ENCODE assay signal across 21 cellular contexts in the genomic region with DNA sequence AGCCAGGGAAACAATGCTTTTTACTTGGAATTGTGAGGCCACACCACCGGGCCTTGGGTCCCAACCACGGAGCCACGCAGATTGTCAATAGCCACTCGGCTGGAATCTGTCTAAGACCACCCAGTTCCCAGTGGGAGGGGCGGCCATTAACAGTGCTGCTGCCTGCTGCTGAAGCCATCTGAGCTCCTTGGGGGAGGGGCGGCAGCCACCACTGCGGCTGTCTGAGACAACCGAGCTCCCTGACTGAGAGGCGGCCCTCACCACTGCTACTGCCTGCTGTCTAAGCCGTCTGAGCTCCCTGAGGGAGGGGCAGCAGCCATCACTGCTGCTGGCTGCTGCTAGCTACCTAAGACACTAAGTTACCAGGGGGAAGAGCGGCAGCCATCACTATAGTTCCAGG.
DNase-seq lines count a peak whose midpoint lies in the region; ATAC-seq, FAIRE-seq and TF ChIP-seq lines count a peak whose summit lies in the region.
"Had no signal": no experiment of that assay in that cellular context is flagged by ENCODE, and none has a peak within 500 bp of the region (broad histone marks: within the 10 kb centered on the region; RNA-seq: fewer than 3 reads in every experiment).

No MANE protein-coding gene starts in this region.

- H3K9me3 ChIP-seq in K562 (replicated peaks; ENCODE audit: control insufficient read depth, insufficient read depth, low read depth, low read length) (no peaks in the 10 kb centered on the region), vagina (no peaks in the 10 kb centered on the region)

- no peak overlapping the region for H3K9ac ChIP-seq in K562 (ENCODE audit: insufficient read depth in 1 of 2, low read depth in 2 of 2, low read length in 2 of 2)
- H3K9ac ChIP-seq: GM23248, KMS-11 had no signal

- no TSS peak for BruUV-seq in K562 (replicated peaks; lab: Mats Ljungman, UMichigan)

- WGBS in K562 (ENCODE audit: insufficient coverage, low coverage, missing lambda C conversion rate), result 0% methylated on average over 11 of the region's 11 CpGs

- no peak for TF ChIP-seq EP300 in K562 (IDR thresholded peaks at IDR 0.05; ENCODE audit: low read length)

- no peak overlapping the region; the same call in 1 of the 2 replicates for H3K4me2 ChIP-seq in K562 (ENCODE audit: insufficient read depth, low read length)
- H3K4me2 ChIP-seq: KMS-11 had no signal

- H4K20me1 ChIP-seq in K562 (replicated peaks; ENCODE audit: control insufficient read depth, insufficient read depth, low read length), result no peaks in the 10 kb centered on the region

- intact Hi-C loops in K562 (cut with micrococcal nuclease), result no loop called here
- intact Hi-C loops in vagina (cut with DNase I), result no loop called here

- H3K79me2 ChIP-seq in K562 (ENCODE audit: control insufficient read depth, insufficient read depth, low read length), result no peaks in the 10 kb centered on the region

- H3K4me1 ChIP-seq in K562 (replicated peaks in 1 of 2; ENCODE audit: control insufficient read depth in 2 of 2, insufficient read depth in 2 of 2, low read length in 2 of 2), result peaks cover 0 to 5% of the 10 kb centered on the region in 2 experiments; a peak in 1 of 5 replicates
- no peaks in the 10 kb centered on the region for H3K4me1 ChIP-seq in vagina

- ATAC-seq in K562 (peak; percentile 63), GM19023 (IDR thresholded peaks at IDR 0.05; ENCODE audit: unreplicated experiment) (no peak)
- ATAC-seq: GM12878, Right ventricle myocardium inferior had no signal

- TF ChIP-seq POLR2A in K562 (conservative IDR thresholded peaks at IDR 0.05), result no peak
- no peak for TF ChIP-seq POLR2A in vagina (IDR thresholded peaks at IDR 0.05)

- POLR2A ChIA-PET in K562 (lab: Yijun Ruan, JAX), result no interaction called here

- TF ChIP-seq CTCF in K562 (IDR thresholded peaks at IDR 0.05 in 2 of 3, conservative IDR thresholded peaks at IDR 0.05 in 1 of 3; ENCODE audit: insufficient read depth in 2 of 3, low read depth in 1 of 3, low read length in 3 of 3) (no peak), vagina (IDR thresholded peaks at IDR 0.05) (no peak)

- no peak for FAIRE-seq in K562 (lab: Jason Lieb, UNC)
- FAIRE-seq: GM12878, HTR-8/SVneo, RCC 7860 had no signal

- DNase-seq in NCI-H82 (lab: John Stamatoyannopoulos, UW) (peak; percentile 75), K562 (ENCODE audit: extremely low read depth in 1 of 4, low spot score in 3 of 4) (no peak), left kidney (ENCODE audit: low read depth, low spot score) (peak; percentile 58), vagina (ENCODE audit: extremely low spot score in 2 of 2) (no peak), DMS114 treated with DMSO at 0.1 percent for 48 hours (lab: John Stamatoyannopoulos, UW; ENCODE audit: unreplicated experiment) (no peak), SHP77 treated with DMSO at 0.1 percent for 48 hours (lab: John Stamatoyannopoulos, UW) (no peak)
- DNase-seq: CD4-positive, CD25-positive, alpha-beta regulatory T cell; DMS79 treated with DMSO at 0.1 percent for 48 hours; GM23248; HCEC 1CT; NCI-H1092 treated with DMSO at 0.1 percent for 48 hours; NCI-H146; NCI-H2029; NCI-H748 treated with DMSO at 0.1 percent for 48 hours; OCI-M1 had no signal

- peak overlapping the region; percentile 48 for H2AFZ ChIP-seq in K562 (ENCODE audit: low read depth, low read length)
- H2AFZ ChIP-seq: GM23248 had no signal

- H3K4me3 ChIP-seq in K562 (no peak overlapping the region), vagina (no peak overlapping the region)
- H3K4me3 ChIP-seq: GM12878, GM23248 had no signal

- H3K27me3 ChIP-seq in K562 (ENCODE audit: control insufficient read depth in 2 of 2, insufficient read depth in 2 of 2, low read length in 2 of 2), result peaks cover 0 to 23% of the 10 kb centered on the region in 2 experiments; a peak in 2 of 5 replicates
- no peaks in the 10 kb centered on the region for H3K27me3 ChIP-seq in vagina

- CTCF ChIA-PET in K562 (lab: Yijun Ruan, JAX; ENCODE audit: low intra/inter-chr PET ratio), result no interaction called here

- no peaks in the 10 kb centered on the region for H3K9me1 ChIP-seq in K562 (ENCODE audit: control insufficient read depth, insufficient read depth, low read length)

- no peaks in the 10 kb centered on the region for H3K36me3 ChIP-seq in K562 (ENCODE audit: control insufficient read depth, insufficient read depth, low read length)
- H3K36me3 ChIP-seq in vagina, result no peaks in the 10 kb centered on the region

- in situ Hi-C loops in K562 (cut with MboI), result loop anchor here (25.0 kb wide), 1 partner anchor 703 kb away; no protein-coding TSS in a partner anchor

- TF ChIP-seq RAD21 in K562 (CRISPR knock-in tag; conservative IDR thresholded peaks at IDR 0.05 in 1 of 2, IDR thresholded peaks at IDR 0.05 in 1 of 2), result no peak

- no peak overlapping the region for H3K27ac ChIP-seq in K562 (ENCODE audit: extremely low read depth, low read depth, low read length)
- H3K27ac ChIP-seq in vagina, result no peak overlapping the region
- H3K27ac ChIP-seq: GM23248, KMS-11 had no signal

TF ChIP-seq in K562, 482 proteins besides CTCF, POLR2A, EP300 and RAD21:
- no peak for TF ChIP-seq JUNB (CRISPR knock-in tag; conservative IDR thresholded peaks at IDR 0.05)
- TF ChIP-seq SRSF9 (IDR thresholded peaks at IDR 0.05; ENCODE audit: borderline replicate concordance, low read depth, low read length), result no peak
- no peak for TF ChIP-seq HEY1 (CRISPR knock-in tag; IDR thresholded peaks at IDR 0.05; ENCODE audit: borderline replicate concordance)
- no peak for TF ChIP-seq ARNT (IDR thresholded peaks at IDR 0.05)
- TF ChIP-seq SUPT5H (IDR thresholded peaks at IDR 0.05), result no peak
- TF ChIP-seq, protein P1, sequence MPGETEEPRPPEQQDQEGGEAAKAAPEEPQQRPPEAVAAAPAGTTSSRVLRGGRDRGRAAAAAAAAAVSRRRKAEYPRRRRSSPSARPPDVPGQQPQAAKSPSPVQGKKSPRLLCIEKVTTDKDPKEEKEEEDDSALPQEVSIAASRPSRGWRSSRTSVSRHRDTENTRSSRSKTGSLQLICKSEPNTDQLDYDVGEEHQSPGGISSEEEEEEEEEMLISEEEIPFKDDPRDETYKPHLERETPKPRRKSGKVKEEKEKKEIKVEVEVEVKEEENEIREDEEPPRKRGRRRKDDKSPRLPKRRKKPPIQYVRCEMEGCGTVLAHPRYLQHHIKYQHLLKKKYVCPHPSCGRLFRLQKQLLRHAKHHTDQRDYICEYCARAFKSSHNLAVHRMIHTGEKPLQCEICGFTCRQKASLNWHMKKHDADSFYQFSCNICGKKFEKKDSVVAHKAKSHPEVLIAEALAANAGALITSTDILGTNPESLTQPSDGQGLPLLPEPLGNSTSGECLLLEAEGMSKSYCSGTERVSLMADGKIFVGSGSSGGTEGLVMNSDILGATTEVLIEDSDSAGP (CRISPR knock-in tag; IDR thresholded peaks at IDR 0.05), result no peak
- TF ChIP-seq SP2 (IDR thresholded peaks at IDR 0.05; ENCODE audit: extremely low read depth, low read depth, low read length, poor library complexity, severe bottlenecking), result no peak
- TF ChIP-seq RBM14 (IDR thresholded peaks at IDR 0.05; ENCODE audit: borderline replicate concordance, insufficient read depth, low read depth, low read length), result no peak
- no peak for TF ChIP-seq XRCC3 (IDR thresholded peaks at IDR 0.05)
- TF ChIP-seq, protein P2, sequence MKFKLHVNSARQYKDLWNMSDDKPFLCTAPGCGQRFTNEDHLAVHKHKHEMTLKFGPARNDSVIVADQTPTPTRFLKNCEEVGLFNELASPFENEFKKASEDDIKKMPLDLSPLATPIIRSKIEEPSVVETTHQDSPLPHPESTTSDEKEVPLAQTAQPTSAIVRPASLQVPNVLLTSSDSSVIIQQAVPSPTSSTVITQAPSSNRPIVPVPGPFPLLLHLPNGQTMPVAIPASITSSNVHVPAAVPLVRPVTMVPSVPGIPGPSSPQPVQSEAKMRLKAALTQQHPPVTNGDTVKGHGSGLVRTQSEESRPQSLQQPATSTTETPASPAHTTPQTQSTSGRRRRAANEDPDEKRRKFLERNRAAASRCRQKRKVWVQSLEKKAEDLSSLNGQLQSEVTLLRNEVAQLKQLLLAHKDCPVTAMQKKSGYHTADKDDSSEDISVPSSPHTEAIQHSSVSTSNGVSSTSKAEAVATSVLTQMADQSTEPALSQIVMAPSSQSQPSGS (CRISPR knock-in tag; IDR thresholded peaks at IDR 0.05), result no peak
- no peak for TF ChIP-seq HDAC2 (IDR thresholded peaks at IDR 0.05)
- no peak for TF ChIP-seq NFE2L1 (tag; IDR thresholded peaks at IDR 0.05; ENCODE audit: borderline replicate concordance, low read depth)
- TF ChIP-seq KAT7 (CRISPR knock-in tag; IDR thresholded peaks at IDR 0.05; ENCODE audit: borderline replicate concordance), result no peak
- TF ChIP-seq, protein P3, sequence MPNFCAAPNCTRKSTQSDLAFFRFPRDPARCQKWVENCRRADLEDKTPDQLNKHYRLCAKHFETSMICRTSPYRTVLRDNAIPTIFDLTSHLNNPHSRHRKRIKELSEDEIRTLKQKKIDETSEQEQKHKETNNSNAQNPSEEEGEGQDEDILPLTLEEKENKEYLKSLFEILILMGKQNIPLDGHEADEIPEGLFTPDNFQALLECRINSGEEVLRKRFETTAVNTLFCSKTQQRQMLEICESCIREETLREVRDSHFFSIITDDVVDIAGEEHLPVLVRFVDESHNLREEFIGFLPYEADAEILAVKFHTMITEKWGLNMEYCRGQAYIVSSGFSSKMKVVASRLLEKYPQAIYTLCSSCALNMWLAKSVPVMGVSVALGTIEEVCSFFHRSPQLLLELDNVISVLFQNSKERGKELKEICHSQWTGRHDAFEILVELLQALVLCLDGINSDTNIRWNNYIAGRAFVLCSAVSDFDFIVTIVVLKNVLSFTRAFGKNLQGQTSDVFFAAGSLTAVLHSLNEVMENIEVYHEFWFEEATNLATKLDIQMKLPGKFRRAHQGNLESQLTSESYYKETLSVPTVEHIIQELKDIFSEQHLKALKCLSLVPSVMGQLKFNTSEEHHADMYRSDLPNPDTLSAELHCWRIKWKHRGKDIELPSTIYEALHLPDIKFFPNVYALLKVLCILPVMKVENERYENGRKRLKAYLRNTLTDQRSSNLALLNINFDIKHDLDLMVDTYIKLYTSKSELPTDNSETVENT (CRISPR knock-in tag; IDR thresholded peaks at IDR 0.05), result no peak
- TF ChIP-seq L3MBTL2 (IDR thresholded peaks at IDR 0.05), result no peak
- TF ChIP-seq IFI16 (CRISPR knock-in tag; IDR thresholded peaks at IDR 0.05), result no peak
- no peak for TF ChIP-seq DPF2 (IDR thresholded peaks at IDR 0.05)
- TF ChIP-seq CSDE1 (IDR thresholded peaks at IDR 0.05), result no peak

Comparison
In these comparisons a context has a peak if more than half of its experiments do, and no peak if none do; other contexts are left out.
1. DNase-seq: peak in NCI-H82 (single experiment) and left kidney (single experiment); none in K562 (0 of 4), vagina (0 of 2), DMS114 treated with DMSO at 0.1 percent for 48 hours (single experiment) and SHP77 treated with DMSO at 0.1 percent for 48 hours (single experiment).